Comparison of ENCODE assay signal across 9 cellular contexts in genomic region chr22:36362819-36363377, GRCh38. TPM values are rescaled to one million over a fixed set of nuclear protein-coding genes. Genes with fewer than 3 reads are reported as not detected.
DNase-seq lines count a peak whose midpoint lies in the region; TF ChIP-seq lines count a peak whose summit lies in the region.
"Had no signal": no experiment of that assay in that cellular context is flagged by ENCODE, and none has a peak within 500 bp of the region (broad histone marks: within the 10 kb centered on the region; RNA-seq: fewer than 3 reads in every experiment).

No MANE protein-coding gene starts in this region.

- H3K4me1 ChIP-seq in esophagus muscularis mucosa (peaks cover 99 to 100% (median 100%) of the 10 kb centered on the region in 4 donors), smooth muscle cell (ENCODE audit: low read depth) (peaks cover 89% of the 10 kb centered on the region)

- H2AFZ ChIP-seq in smooth muscle cell (ENCODE audit: low read depth), result no peak overlapping the region

- peak; percentile 52 for DNase-seq in GM03348 (ENCODE audit: low spot score)
- peak; percentile 69 for DNase-seq in activated CD4-positive, alpha-beta T cell treated with anti-CD3 and anti-CD28 coated beads for 48 hours
- no peak for DNase-seq in esophagus muscularis mucosa (ENCODE audit: extremely low spot score)
- no peak for DNase-seq in smooth muscle cell (lab: John Stamatoyannopoulos, UW; ENCODE audit: unreplicated experiment)
- no peak for DNase-seq in NCI-H524 (lab: John Stamatoyannopoulos, UW)
- no peak for DNase-seq in retina
- no peak for DNase-seq in NCI-H2227 treated with DMSO at 0.1 percent for 48 hours (lab: John Stamatoyannopoulos, UW)
- no peak for DNase-seq in epidermal melanocyte (ENCODE audit: insufficient read length, low spot score)
- DNase-seq: amniotic stem cell had no signal

- TF ChIP-seq CTCF in esophagus muscularis mucosa (IDR thresholded peaks at IDR 0.05) (no peak), smooth muscle cell (IDR thresholded peaks at IDR 0.05; ENCODE audit: borderline replicate concordance, insufficient read depth, poor library complexity, severe bottlenecking) (no peak)

- H3K79me2 ChIP-seq in smooth muscle cell (ENCODE audit: low read depth), result peaks cover 99% of the 10 kb centered on the region

- peaks cover 0 to 6% (median 3%) of the 10 kb centered on the region in 4 donors for H3K36me3 ChIP-seq in esophagus muscularis mucosa
- H3K36me3 ChIP-seq in smooth muscle cell (ENCODE audit: low read depth), result no peaks in the 10 kb centered on the region

- no peak for TF ChIP-seq EP300 in esophagus muscularis mucosa (IDR thresholded peaks at IDR 0.05)

- H3K4me2 ChIP-seq in smooth muscle cell, result peak overlapping the region; percentile 57

- H3K4me3 ChIP-seq in esophagus muscularis mucosa (peak overlapping the region in 1 of 4 donors; percentile 0), smooth muscle cell (no peak overlapping the region)

- H3K27ac ChIP-seq in esophagus muscularis mucosa (replicated peaks in 1 of 4) (peak overlapping the region; percentile 95 to 100 (median 98)), smooth muscle cell (ENCODE audit: low read depth) (peak overlapping the region; percentile 95)

- peaks cover 61% of the 10 kb centered on the region for H3F3A ChIP-seq in smooth muscle cell (ENCODE audit: low read depth)

- no peak for TF ChIP-seq POLR2A in esophagus muscularis mucosa (IDR thresholded peaks at IDR 0.05; ENCODE audit: low read depth)

- H3K27me3 ChIP-seq in esophagus muscularis mucosa (no peaks in the 10 kb centered on the region), smooth muscle cell (ENCODE audit: low read depth) (no peaks in the 10 kb centered on the region)

- no peak overlapping the region for H3K9ac ChIP-seq in smooth muscle cell (ENCODE audit: low read depth)

- WGBS in esophagus muscularis mucosa, result 49% methylated on average over 3 of the region's 3 CpGs
- WGBS in smooth muscle cell (ENCODE audit: low lambda C conversion rate), result 87% methylated on average over 3 of the region's 3 CpGs

- intact Hi-C loops in esophagus muscularis mucosa (cut with DNase I), result no loop called here

- H3K9me3 ChIP-seq in esophagus muscularis mucosa (no peaks in the 10 kb centered on the region), smooth muscle cell (replicated peaks; ENCODE audit: low read depth) (no peaks in the 10 kb centered on the region)

- peaks cover 100% of the 10 kb centered on the region for H4K20me1 ChIP-seq in smooth muscle cell (ENCODE audit: low read depth)

RNA-seq across cellular contexts. Expression of gene MYH9, which starts 24.9 kb away (rescaled TPM):
- total RNA-seq in esophagus muscularis mucosa (100 to 1,000 TPM; 241 to 387 (median 358) TPM), smooth muscle cell (350 and 378 TPM in 2 replicates)
- polyA plus RNA-seq in smooth muscle cell, result 361 and 382 TPM in 2 replicates

Comparison
In these comparisons a context has a peak if more than half of its experiments do, and no peak if none do; other contexts are left out.
1. DNase-seq: peak in GM03348 (single experiment) and activated CD4-positive, alpha-beta T cell treated with anti-CD3 and anti-CD28 coated beads for 48 hours (single experiment); none in esophagus muscularis mucosa (single experiment), smooth muscle cell (single experiment), NCI-H524 (0 of 2), retina (single experiment), NCI-H2227 treated with DMSO at 0.1 percent for 48 hours (single experiment) and epidermal melanocyte (single experiment).